In the genomic region with DNA sequence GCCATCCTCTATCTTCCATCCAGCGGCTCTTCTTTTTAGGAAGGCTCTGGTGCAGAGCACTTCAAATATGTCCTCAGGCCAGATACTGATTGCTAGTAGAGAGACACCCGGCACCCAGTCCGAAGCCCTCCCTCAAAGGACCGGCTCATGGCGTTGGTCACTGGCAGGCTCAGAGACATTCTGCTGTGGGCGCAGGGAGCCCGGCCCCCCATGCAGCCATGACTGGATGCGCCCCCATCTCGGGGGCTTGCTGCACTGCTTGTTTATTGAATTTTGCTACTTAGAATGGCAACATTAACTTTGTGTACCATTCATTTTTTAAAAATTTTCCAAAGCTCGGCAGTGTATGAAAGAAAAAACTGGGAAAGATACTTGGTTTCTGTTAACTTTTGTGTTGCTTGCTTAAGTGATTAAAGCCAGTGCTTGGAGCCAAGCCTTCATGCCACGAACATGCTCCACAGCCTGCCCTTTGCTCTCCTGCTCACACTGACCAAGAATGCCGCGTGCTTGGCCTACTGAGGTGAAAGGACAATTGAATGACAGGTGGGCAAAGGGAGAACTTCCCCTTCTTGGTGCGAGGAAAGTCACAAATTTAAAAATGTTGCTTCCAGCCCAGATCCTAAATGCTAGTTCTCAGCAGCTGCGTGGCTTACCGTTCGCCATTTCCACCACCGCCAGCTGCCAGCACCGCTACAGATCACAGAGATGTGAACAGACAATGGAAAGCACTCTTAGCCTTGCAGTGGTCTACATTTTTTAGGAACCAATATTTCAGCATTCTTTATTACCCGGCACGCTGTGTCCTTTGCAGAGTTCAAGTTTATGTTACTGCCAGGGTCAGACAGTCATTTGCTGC, we compare ENCODE assay signal across 23 cellular contexts.
"Had no signal": no experiment of that assay in that cellular context is flagged by ENCODE, and none has a peak within 500 bp of the region (broad histone marks: within the 10 kb centered on the region; RNA-seq: fewer than 3 reads in every experiment).

No MANE protein-coding gene starts in this region.

- H3K27me3 ChIP-seq: breast epithelium, esophagus squamous epithelium, gastrocnemius medialis, upper lobe of left lung had no signal

- DNase-seq: activated CD4-positive, alpha-beta T cell treated with anti-CD3 and anti-CD28 coated beads for 1 hour; activated CD4-positive, alpha-beta T cell treated with anti-CD3 and anti-CD28 coated beads, Interleukin-2, amount 50 U/mL, for 1 hour; activated CD8-positive, alpha-beta memory T cell treated with anti-CD3 and anti-CD28 coated beads, Interleukin-2, amount 50 U/mL, for 4 hours; activated CD8-positive, alpha-beta T cell treated with anti-CD3 and anti-CD28 coated beads, Interleukin-2, amount 10 ng/mL, durations not matched to agents 7 days and 5 days; activated T-cell treated with anti-CD3 and anti-CD28 coated beads, Interleukin-2, amount 50 U/mL, for 24 hours; effector memory CD8-positive, alpha-beta T cell; esophagus squamous epithelium; gastrocnemius medialis; islet precursor cell; left cardiac atrium; lower lobe of right lung; mesendoderm; mucosa of descending colon; retina; stimulated activated CD4-positive, alpha-beta T cell treated with anti-CD3 and anti-CD28 coated beads, Interleukin-2, amount 100 ng/mL, for 48 hours; stimulated activated CD8-positive, alpha-beta memory T cell treated with anti-CD3 and anti-CD28 coated beads, Interleukin-4, amount 100 ng/mL, for 48 hours; stimulated activated naive CD4-positive, alpha-beta T cell; upper lobe of left lung; WERI-Rb-1 had no signal

- ATAC-seq: activated CD8-positive, alpha-beta T cell treated with anti-CD3 and anti-CD28 coated beads, Interleukin-2, amount 10 ng/mL, durations not matched to agents 7 days and 5 days; activated naive CD4-positive, alpha-beta T cell treated with anti-CD3 and anti-CD28 coated beads, Interleukin-2, amount 50 U/mL, for 72 hours; activated T-helper 17 cell treated with anti-CD3 and anti-CD28 coated beads, Interleukin-2, amount 50 U/mL, for 72 hours; effector memory CD8-positive, alpha-beta T cell; gastrocnemius medialis; left cardiac atrium; lower lobe of right lung; mucosa of descending colon had no signal

- H3K27me3 Mint-ChIP-seq: activated T-cell treated with anti-CD3 and anti-CD28 coated beads, Interleukin-2, amount 50 U/mL, for 24 hours; activated T-helper 17 cell treated with anti-CD3 and anti-CD28 coated beads, Interleukin-2, amount 50 U/mL, for 72 hours; central memory CD8-positive, alpha-beta T cell; effector memory CD8-positive, alpha-beta T cell had no signal

- H3K4me1 ChIP-seq: breast epithelium, gastrocnemius medialis, lower lobe of right lung, upper lobe of left lung had no signal

- H3K4me3 Mint-ChIP-seq: activated CD8-positive, alpha-beta T cell treated with anti-CD3 and anti-CD28 coated beads, Interleukin-2, amount 10 ng/mL, durations not matched to agents 7 days and 5 days; activated T-cell treated with anti-CD3 and anti-CD28 coated beads, Interleukin-2, amount 50 U/mL, for 24 hours; activated T-helper 17 cell treated with anti-CD3 and anti-CD28 coated beads, Interleukin-2, amount 50 U/mL, for 72 hours; central memory CD8-positive, alpha-beta T cell; effector memory CD8-positive, alpha-beta T cell had no signal

- H3K27ac ChIP-seq: breast epithelium, esophagus squamous epithelium, gastrocnemius medialis, lower lobe of right lung, upper lobe of left lung, WERI-Rb-1 had no signal

- H3K9me3 Mint-ChIP-seq: activated naive CD4-positive, alpha-beta T cell treated with anti-CD3 and anti-CD28 coated beads, Interleukin-2, amount 50 U/mL, for 72 hours; activated T-cell treated with anti-CD3 and anti-CD28 coated beads, Interleukin-2, amount 50 U/mL, for 24 hours; activated T-helper 17 cell treated with anti-CD3 and anti-CD28 coated beads, Interleukin-2, amount 50 U/mL, for 72 hours; central memory CD8-positive, alpha-beta T cell; effector memory CD8-positive, alpha-beta T cell had no signal

- H3K4me1 Mint-ChIP-seq: central memory CD8-positive, alpha-beta T cell had no signal

- H3K4me3 ChIP-seq: breast epithelium, esophagus squamous epithelium, gastrocnemius medialis, lower lobe of right lung, mucosa of descending colon, upper lobe of left lung had no signal

- H3K27ac Mint-ChIP-seq: activated CD8-positive, alpha-beta T cell treated with anti-CD3 and anti-CD28 coated beads, Interleukin-2, amount 10 ng/mL, durations not matched to agents 7 days and 5 days; activated T-cell treated with anti-CD3 and anti-CD28 coated beads, Interleukin-2, amount 50 U/mL, for 24 hours; activated T-helper 17 cell treated with anti-CD3 and anti-CD28 coated beads, Interleukin-2, amount 50 U/mL, for 72 hours had no signal

- H3K9me3 ChIP-seq: breast epithelium, esophagus squamous epithelium, gastrocnemius medialis, lower lobe of right lung, mucosa of descending colon, upper lobe of left lung had no signal

- H3K36me3 ChIP-seq: WERI-Rb-1 had no signal
